14 cellular contexts compared by ENCODE assay signal in genomic region chr4:150229538-150229937, GRCh38.
A peak's percentile ranks its signal among the peaks of the same experiment; 100 is the strongest.
DNase-seq lines count a peak whose midpoint lies in the region; ATAC-seq, FAIRE-seq and TF ChIP-seq lines count a peak whose summit lies in the region.
"Had no signal": no experiment of that assay in that cellular context is flagged by ENCODE, and none has a peak within 500 bp of the region (broad histone marks: within the 10 kb centered on the region; RNA-seq: fewer than 3 reads in every experiment).

No MANE protein-coding gene starts in this region.

- H3K79me2 ChIP-seq in GM23338 (replicated peaks; ENCODE audit: insufficient read depth), result no peaks in the 10 kb centered on the region

- H3K4me1 Mint-ChIP-seq in GM23338, result peaks cover 31% of the 10 kb centered on the region
- no peaks in the 10 kb centered on the region for H3K4me1 Mint-ChIP-seq in T-helper 2 cell treated with Interferon-gamma antibody and Interleukin-4, amounts not matched to agents 5 μg/mL and 100 μg/mL, for 36 hours (ENCODE audit: low read depth)
- H3K4me1 Mint-ChIP-seq in activated CD4-positive, alpha-beta memory T cell treated with anti-CD3 and anti-CD28 coated beads, Interleukin-2, amount 10 ng/mL, durations not matched to agents 7 days and 5 days, result no peaks in the 10 kb centered on the region

- peak; percentile 44 for FAIRE-seq in RCC 7860 (lab: Jason Lieb, UNC)
- FAIRE-seq: HepG2 had no signal

- peak overlapping the region; percentile 45; the same call in 1 of the 2 replicates for H3K27ac Mint-ChIP-seq in GM23338
- no peak overlapping the region for H3K27ac Mint-ChIP-seq in T-helper 2 cell treated with Interferon-gamma antibody and Interleukin-4, amounts not matched to agents 5 μg/mL and 100 μg/mL, for 36 hours
- no peak overlapping the region for H3K27ac Mint-ChIP-seq in activated CD4-positive, alpha-beta memory T cell treated with anti-CD3 and anti-CD28 coated beads, Interleukin-2, amount 10 ng/mL, durations not matched to agents 7 days and 5 days
- H3K27ac Mint-ChIP-seq: activated CD8-positive, alpha-beta T cell treated with anti-CD3 and anti-CD28 coated beads for 36 hours had no signal

- H3K27ac ChIP-seq in GM23338 (ENCODE audit: low read depth), result no peak overlapping the region
- H3K27ac ChIP-seq: ovary had no signal

- H3K36me3 Mint-ChIP-seq in GM23338 (ENCODE audit: low read depth), result no peaks in the 10 kb centered on the region
- no peaks in the 10 kb centered on the region for H3K36me3 Mint-ChIP-seq in T-helper 2 cell treated with Interferon-gamma antibody and Interleukin-4, amounts not matched to agents 5 μg/mL and 100 μg/mL, for 36 hours (ENCODE audit: low read depth)
- no peaks in the 10 kb centered on the region for H3K36me3 Mint-ChIP-seq in activated CD4-positive, alpha-beta memory T cell treated with anti-CD3 and anti-CD28 coated beads, Interleukin-2, amount 10 ng/mL, durations not matched to agents 7 days and 5 days (ENCODE audit: low read depth)

- no peaks in the 10 kb centered on the region; the same call in 1 of the 3 replicates for H3K9me3 Mint-ChIP-seq in GM23338
- H3K9me3 Mint-ChIP-seq in T-helper 2 cell treated with Interferon-gamma antibody and Interleukin-4, amounts not matched to agents 5 μg/mL and 100 μg/mL, for 36 hours, result no peaks in the 10 kb centered on the region
- H3K9me3 Mint-ChIP-seq in activated CD4-positive, alpha-beta memory T cell treated with anti-CD3 and anti-CD28 coated beads, Interleukin-2, amount 10 ng/mL, durations not matched to agents 7 days and 5 days, result no peaks in the 10 kb centered on the region
- H3K9me3 Mint-ChIP-seq: activated CD8-positive, alpha-beta T cell treated with anti-CD3 and anti-CD28 coated beads for 36 hours had no signal

- no peak overlapping the region for H3K4me3 Mint-ChIP-seq in GM23338
- no peak overlapping the region for H3K4me3 Mint-ChIP-seq in T-helper 2 cell treated with Interferon-gamma antibody and Interleukin-4, amounts not matched to agents 5 μg/mL and 100 μg/mL, for 36 hours
- no peak overlapping the region for H3K4me3 Mint-ChIP-seq in activated CD4-positive, alpha-beta memory T cell treated with anti-CD3 and anti-CD28 coated beads, Interleukin-2, amount 10 ng/mL, durations not matched to agents 7 days and 5 days
- H3K4me3 Mint-ChIP-seq: activated CD8-positive, alpha-beta T cell treated with anti-CD3 and anti-CD28 coated beads for 36 hours had no signal

- H3F3A ChIP-seq in GM23338 (replicated peaks; ENCODE audit: low read depth), result no peaks in the 10 kb centered on the region

- TF ChIP-seq CTCF in GM23338 (conservative IDR thresholded peaks at IDR 0.05; ENCODE audit: low read depth in 2 of 2) (no peak), choroid plexus epithelial cell (conservative IDR thresholded peaks at IDR 0.05; ENCODE audit: low read depth, low read length) (no peak)

- H4K20me1 ChIP-seq in GM23338 (replicated peaks; ENCODE audit: insufficient read depth), result no peaks in the 10 kb centered on the region

- no peak for ATAC-seq in GM23338
- ATAC-seq: activated CD8-positive, alpha-beta T cell treated with anti-CD3 and anti-CD28 coated beads for 36 hours; HepG2 had no signal

- H3K4me1 ChIP-seq in GM23338 (ENCODE audit: insufficient read depth), result peaks cover 25% of the 10 kb centered on the region

- H3K27me3 ChIP-seq in GM23338 (ENCODE audit: insufficient read depth), result no peaks in the 10 kb centered on the region
- H3K27me3 ChIP-seq: ovary had no signal

- CTCF ChIA-PET in activated CD4-positive, alpha-beta memory T cell treated with anti-CD3 and anti-CD28 coated beads, Interleukin-2, amount 10 ng/mL, durations not matched to agents 7 days and 5 days (lab: Charles Lee), result no interaction called here

- H2AFZ ChIP-seq in GM23338, result no peak overlapping the region; the same call in 1 of the 2 replicates

- DNase-seq in GM23338 (ENCODE audit: low spot score), result no peak
- DNase-seq in RCC 7860 (ENCODE audit: low spot score), result peak; percentile 7
- peak; percentile 71 for DNase-seq in choroid plexus epithelial cell (ENCODE audit: low read depth)
- DNase-seq in non-pigmented ciliary epithelial cell (ENCODE audit: low read depth), result peak; percentile 45
- DNase-seq in T-helper 2 cell treated with Interferon-gamma antibody and Interleukin-4, amounts not matched to agents 5 μg/mL and 100 μg/mL, for 36 hours (ENCODE audit: low spot score), result no peak
- DNase-seq in LoVo (ENCODE audit: low spot score), result no peak
- no peak for DNase-seq in activated CD4-positive, alpha-beta memory T cell treated with anti-CD3 and anti-CD28 coated beads, Interleukin-2, amount 10 ng/mL, durations not matched to agents 7 days and 5 days
- DNase-seq: activated CD8-positive, alpha-beta T cell treated with anti-CD3 and anti-CD28 coated beads for 36 hours; activated effector memory CD4-positive, alpha-beta T cell treated with Interleukin-2 at 50 U/mL for 16 hours; central memory CD4-positive, alpha-beta T cell; NCI-H1417; NCI-H524; ovary had no signal

- H3K9me2 ChIP-seq in GM23338 (ENCODE audit: insufficient read depth), result peaks cover 9% of the 10 kb centered on the region; the same call in 1 of the 2 replicates

- H3K36me3 ChIP-seq in GM23338 (ENCODE audit: insufficient read depth), result no peaks in the 10 kb centered on the region
- H3K36me3 ChIP-seq: ovary had no signal

- peaks cover 3% of the 10 kb centered on the region for H3K27me3 Mint-ChIP-seq in GM23338 (ENCODE audit: insufficient read depth, low read depth, poor library complexity)
- peaks cover 5% of the 10 kb centered on the region for H3K27me3 Mint-ChIP-seq in T-helper 2 cell treated with Interferon-gamma antibody and Interleukin-4, amounts not matched to agents 5 μg/mL and 100 μg/mL, for 36 hours (ENCODE audit: low read depth)
- peaks cover 24% of the 10 kb centered on the region for H3K27me3 Mint-ChIP-seq in activated CD4-positive, alpha-beta memory T cell treated with anti-CD3 and anti-CD28 coated beads, Interleukin-2, amount 10 ng/mL, durations not matched to agents 7 days and 5 days

- POLR2A ChIA-PET in activated CD4-positive, alpha-beta memory T cell treated with anti-CD3 and anti-CD28 coated beads, Interleukin-2, amount 10 ng/mL, durations not matched to agents 7 days and 5 days (lab: Charles Lee), result no interaction called here

- H3K4me3 ChIP-seq in GM23338 (no peak overlapping the region), choroid plexus epithelial cell (ENCODE audit: low read depth, low read length) (no peak overlapping the region)
- H3K4me3 ChIP-seq: ovary had no signal

- H3K4me2 ChIP-seq in GM23338, result 0 out of 2 replicates have a peak overlapping the region, but pooled peaks have one; percentile 35

TF ChIP-seq in GM23338, 12 proteins besides CTCF, POLR2A, EP300 and RAD21 (continues in another document):
- TF ChIP-seq JUNB (IDR thresholded peaks at IDR 0.05; ENCODE audit: unreplicated experiment) (no peak), STAT1 (IDR thresholded peaks at IDR 0.05; ENCODE audit: unreplicated experiment) (no peak), NANOG (IDR thresholded peaks at IDR 0.05; ENCODE audit: borderline replicate concordance) (no peak), POLR2AphosphoS5 (IDR thresholded peaks at IDR 0.05; ENCODE audit: low read depth) (no peak), EZH2phosphoT487 (IDR thresholded peaks at IDR 0.05; ENCODE audit: unreplicated experiment) (no peak), ZNF331 (CRISPR knock-in tag; IDR thresholded peaks at IDR 0.05; ENCODE audit: low read depth) (no peak), CREB1 (CRISPR knock-in tag; IDR thresholded peaks at IDR 0.05; ENCODE audit: low read depth) (no peak), EZH2 (IDR thresholded peaks at IDR 0.05; ENCODE audit: low read depth, unreplicated experiment) (no peak), ETS1 (IDR thresholded peaks at IDR 0.05) (no peak)

Comparison
In these comparisons a context has a peak if more than half of its experiments do, and no peak if none do; other contexts are left out.
1. DNase-seq: peak in RCC 7860 (single experiment), choroid plexus epithelial cell (single experiment) and non-pigmented ciliary epithelial cell (single experiment); none in GM23338 (single experiment), T-helper 2 cell treated with Interferon-gamma antibody and Interleukin-4, amounts not matched to agents 5 μg/mL and 100 μg/mL, for 36 hours (single experiment), LoVo (single experiment) and activated CD4-positive, alpha-beta memory T cell treated with anti-CD3 and anti-CD28 coated beads, Interleukin-2, amount 10 ng/mL, durations not matched to agents 7 days and 5 days (single experiment).